Comparison of ENCODE assay signal across 16 cellular contexts in genomic region chr12:131499160-131499863, GRCh38.
A peak's percentile ranks its signal among the peaks of the same experiment; 100 is the strongest.
DNase-seq lines count a peak whose midpoint lies in the region; ATAC-seq, FAIRE-seq and TF ChIP-seq lines count a peak whose summit lies in the region.
"Had no signal": no experiment of that assay in that cellular context is flagged by ENCODE, and none has a peak within 500 bp of the region (broad histone marks: within the 10 kb centered on the region; RNA-seq: fewer than 3 reads in every experiment).

No MANE protein-coding gene starts in this region.

- H3K36me3 ChIP-seq in lung (ENCODE audit: control insufficient read depth in 2 of 2, insufficient read depth in 2 of 2, low read length in 2 of 2): no peaks in the 10 kb centered on the region
- H3K36me3 ChIP-seq: transverse colon had no signal

- H3K36me3 Mint-ChIP-seq in activated CD8-positive, alpha-beta T cell treated with anti-CD3 and anti-CD28 coated beads, Interleukin-2, amount 10 ng/mL, durations not matched to agents 7 days and 5 days (ENCODE audit: low read depth): no peaks in the 10 kb centered on the region

- no peaks in the 10 kb centered on the region for H3K4me1 ChIP-seq in lung (ENCODE audit: control insufficient read depth in 2 of 2, insufficient read depth in 2 of 2, low read length in 2 of 2)
- H3K4me1 ChIP-seq: transverse colon had no signal

- no peak for TF ChIP-seq CTCF in lung (IDR thresholded peaks at IDR 0.05; ENCODE audit: control extremely low read depth, extremely low read depth)
- no peak for TF ChIP-seq CTCF in D721Med (IDR thresholded peaks at IDR 0.05; ENCODE audit: insufficient read depth, missing control alignments)

- CTCF ChIA-PET in activated CD8-positive, alpha-beta T cell treated with anti-CD3 and anti-CD28 coated beads, Interleukin-2, amount 10 ng/mL, durations not matched to agents 7 days and 5 days (lab: Charles Lee): no interaction called here

- peaks cover 8% of the 10 kb centered on the region for H3K4me1 Mint-ChIP-seq in activated CD8-positive, alpha-beta T cell treated with anti-CD3 and anti-CD28 coated beads, Interleukin-2, amount 10 ng/mL, durations not matched to agents 7 days and 5 days (ENCODE audit: low read depth)

- no peaks in the 10 kb centered on the region for H3K9me3 Mint-ChIP-seq in activated CD8-positive, alpha-beta T cell treated with anti-CD3 and anti-CD28 coated beads, Interleukin-2, amount 10 ng/mL, durations not matched to agents 7 days and 5 days (ENCODE audit: insufficient read depth)
- H3K9me3 Mint-ChIP-seq: activated CD4-positive, alpha-beta T cell treated with anti-CD3 and anti-CD28 coated beads, Interleukin-2, amount 10 ng/mL, durations not matched to agents 7 days and 5 days; effector memory CD8-positive, alpha-beta T cell had no signal

- H3K27ac ChIP-seq in lung (ENCODE audit: low read depth in 1 of 2, low read length in 1 of 2): peak overlapping the region in 1 of 2 donors; percentile 15
- H3K27ac ChIP-seq: transverse colon had no signal

- 71 to 94% methylated on average over 1 of the region's 1 CpG for WGBS in lung, 2 donors

- ATAC-seq in GM18502 (IDR thresholded peaks at IDR 0.05; ENCODE audit: poor library complexity, unreplicated experiment) (peak; percentile 79), HG02610 (IDR thresholded peaks at IDR 0.05; ENCODE audit: unreplicated experiment) (peak; percentile 65), lung (ENCODE audit: insufficient read depth, low FRiP score) (peak; percentile 27)
- ATAC-seq in activated CD8-positive, alpha-beta T cell treated with anti-CD3 and anti-CD28 coated beads, Interleukin-2, amount 10 ng/mL, durations not matched to agents 7 days and 5 days: no peak
- ATAC-seq: effector memory CD8-positive, alpha-beta T cell had no signal

- H3K4me3 Mint-ChIP-seq in activated CD8-positive, alpha-beta T cell treated with anti-CD3 and anti-CD28 coated beads, Interleukin-2, amount 10 ng/mL, durations not matched to agents 7 days and 5 days: no peak overlapping the region
- H3K4me3 Mint-ChIP-seq: activated CD4-positive, alpha-beta T cell treated with anti-CD3 and anti-CD28 coated beads, Interleukin-2, amount 10 ng/mL, durations not matched to agents 7 days and 5 days; effector memory CD8-positive, alpha-beta T cell had no signal

- no peak overlapping the region for H3K4me3 ChIP-seq in lung
- H3K4me3 ChIP-seq: transverse colon had no signal

- no peaks in the 10 kb centered on the region for H3K27me3 ChIP-seq in lung (ENCODE audit: control insufficient read depth, insufficient read depth)
- H3K27me3 ChIP-seq: transverse colon had no signal

- DNase-seq in activated CD8-positive, alpha-beta T cell treated with anti-CD3 and anti-CD28 coated beads, Interleukin-2, amount 10 ng/mL, durations not matched to agents 7 days and 5 days: peak; percentile 20
- DNase-seq in lung (ENCODE audit: low spot score) (no peak), NCI-H226 (no peak), NCI-H510A (lab: John Stamatoyannopoulos, UW) (no peak), HuH-7.5 (ENCODE audit: low spot score) (no peak), D721Med (ENCODE audit: insufficient read length, low spot score) (no peak)
- DNase-seq: activated CD4-positive, alpha-beta T cell treated with anti-CD3 and anti-CD28 coated beads, Interleukin-2, amount 10 ng/mL, durations not matched to agents 7 days and 5 days; effector memory CD8-positive, alpha-beta T cell; foreskin melanocyte; GOT3; MM.1S; posterior cingulate gyrus; transverse colon had no signal

- H3K27me3 Mint-ChIP-seq in activated CD8-positive, alpha-beta T cell treated with anti-CD3 and anti-CD28 coated beads, Interleukin-2, amount 10 ng/mL, durations not matched to agents 7 days and 5 days (ENCODE audit: low read depth): peaks cover 4% of the 10 kb centered on the region
- H3K27me3 Mint-ChIP-seq: activated CD4-positive, alpha-beta T cell treated with anti-CD3 and anti-CD28 coated beads, Interleukin-2, amount 10 ng/mL, durations not matched to agents 7 days and 5 days had no signal

- FAIRE-seq in D721Med (lab: Jason Lieb, UNC): no peak
- FAIRE-seq: islet of Langerhans had no signal

- H3K9me3 ChIP-seq in lung (ENCODE audit: control insufficient read depth in 2 of 2, insufficient read depth in 1 of 2, low read length in 1 of 2): no peaks in the 10 kb centered on the region
- H3K9me3 ChIP-seq: transverse colon had no signal

- POLR2A ChIA-PET in activated CD8-positive, alpha-beta T cell treated with anti-CD3 and anti-CD28 coated beads, Interleukin-2, amount 10 ng/mL, durations not matched to agents 7 days and 5 days (lab: Charles Lee): interaction anchor here (1.1 kb wide), 1 partner anchor 12 kb away, joined by 3 read pairs; no protein-coding TSS in a partner anchor

- no peak overlapping the region for H3K27ac Mint-ChIP-seq in activated CD8-positive, alpha-beta T cell treated with anti-CD3 and anti-CD28 coated beads, Interleukin-2, amount 10 ng/mL, durations not matched to agents 7 days and 5 days
- H3K27ac Mint-ChIP-seq: activated CD4-positive, alpha-beta T cell treated with anti-CD3 and anti-CD28 coated beads, Interleukin-2, amount 10 ng/mL, durations not matched to agents 7 days and 5 days; effector memory CD8-positive, alpha-beta T cell had no signal
